ENCODE assay signal across 1 cellular context in genomic region chr6:11143394-11144371, GRCh38.
TF ChIP-seq lines count a peak whose summit lies in the region.

No MANE protein-coding gene starts in this region.

TF ChIP-seq in K562, 482 proteins besides CTCF, POLR2A, EP300 and RAD21 (continued from another document and continues in another):
- TF ChIP-seq KLF13 (tag; IDR thresholded peaks at IDR 0.05; ENCODE audit: borderline replicate concordance, low read depth) (0 out of 2 replicates have a peak, but pooled peaks have one; percentile 45), ILK (tag; IDR thresholded peaks at IDR 0.05; ENCODE audit: borderline replicate concordance, low read depth) (no peak), KLF1 (tag; IDR thresholded peaks at IDR 0.05) (0 out of 2 replicates have a peak, but pooled peaks have one; percentile 54), HCFC1 (IDR thresholded peaks at IDR 0.05; ENCODE audit: low read depth, low read length) (no peak), ELF1 (tag; IDR thresholded peaks at IDR 0.05) (0 out of 2 replicates have a peak, but pooled peaks have one; percentile 4), ZNF766 (CRISPR knock-in tag; conservative IDR thresholded peaks at IDR 0.05) (peak; percentile 76), HDAC3 (IDR thresholded peaks at IDR 0.05; ENCODE audit: borderline replicate concordance, partially characterized antibody) (peak; percentile 21), SMARCA4 (IDR thresholded peaks at IDR 0.05) (peak; percentile 98), HNRNPLL (IDR thresholded peaks at IDR 0.05; ENCODE audit: low read depth, low read length, poor library complexity, severe bottlenecking) (peak; percentile 86), NEUROD1 (IDR thresholded peaks at IDR 0.05; ENCODE audit: borderline replicate concordance, low read depth, low read length, partially characterized antibody) (peak; percentile 77), TAF9B (IDR thresholded peaks at IDR 0.05; ENCODE audit: partially characterized antibody) (peak; percentile 59), ATF7 (IDR thresholded peaks at IDR 0.05) (peak; percentile 93), MYC (IDR thresholded peaks at IDR 0.05; ENCODE audit: low read depth, low read length) (peak; percentile 85), MYC (CRISPR knock-in tag; IDR thresholded peaks at IDR 0.05; ENCODE audit: borderline replicate concordance, low read depth) (no peak), CREB1 (IDR thresholded peaks at IDR 0.05) (peak; percentile 71), CREB1 (CRISPR knock-in tag; IDR thresholded peaks at IDR 0.05) (peak; percentile 65; the same call in 1 of the 2 replicates), TRIM24 (IDR thresholded peaks at IDR 0.05) (peak; percentile 98), NCOA4 (IDR thresholded peaks at IDR 0.05; ENCODE audit: partially characterized antibody) (no peak), CREB3 (tag; conservative IDR thresholded peaks at IDR 0.05; ENCODE audit: low read depth) (0 out of 2 replicates have a peak, but pooled peaks have one; percentile 60), IRF9 (tag; IDR thresholded peaks at IDR 0.05) (peak; percentile 97), HOMEZ (CRISPR knock-in tag; IDR thresholded peaks at IDR 0.05) (no peak), ZBTB12 (CRISPR knock-in tag; IDR thresholded peaks at IDR 0.05) (peak; percentile 68), MAFG (tag; conservative IDR thresholded peaks at IDR 0.05) (peak; percentile 97), ZNF384 (IDR thresholded peaks at IDR 0.05; ENCODE audit: low read depth, low read length) (0 out of 2 replicates have a peak, but pooled peaks have one; percentile 11), NRF1 (conservative IDR thresholded peaks at IDR 0.05 in 1 of 2, IDR thresholded peaks at IDR 0.05 in 1 of 2) (peak; percentile 69 to 74), ERF (CRISPR knock-in tag; IDR thresholded peaks at IDR 0.05) (peak; percentile 58; the same call in 1 of the 2 replicates), MNT (conservative IDR thresholded peaks at IDR 0.05) (peak; percentile 57 to 79), SRF (CRISPR knock-in tag; IDR thresholded peaks at IDR 0.05) (peak in 1 of 2 experiments; percentile 43; a peak in 1 of 4 replicates), MLLT1 (IDR thresholded peaks at IDR 0.05) (0 out of 4 replicates have a peak, but pooled peaks of 1 of the 2 experiments have one; percentile 26), PKNOX1 (IDR thresholded peaks at IDR 0.05) (peak; percentile 76), MTA1 (IDR thresholded peaks at IDR 0.05; ENCODE audit: borderline replicate concordance) (peak; percentile 69), JUN (IDR thresholded peaks at IDR 0.05; ENCODE audit: borderline replicate concordance, low read depth, low read length) (peak; percentile 100), JUN (CRISPR knock-in tag; IDR thresholded peaks at IDR 0.05; ENCODE audit: borderline replicate concordance) (0 out of 2 replicates have a peak, but pooled peaks have one; percentile 34), MITF (IDR thresholded peaks at IDR 0.05) (peak; percentile 67), E2F6 (IDR thresholded peaks at IDR 0.05; ENCODE audit: borderline replicate concordance in 1 of 2, extremely low read depth in 1 of 2, insufficient read depth in 1 of 2, insufficient read length in 1 of 2, low read depth in 1 of 2, low read length in 1 of 2, poor library complexity in 1 of 2, severe bottlenecking in 1 of 2) (peak; percentile 96), NR2C1 (IDR thresholded peaks at IDR 0.05) (no peak), NR2C1 (tag; IDR thresholded peaks at IDR 0.05) (peak; percentile 60; the same call in 1 of the 2 replicates), MAX (CRISPR knock-in tag; IDR thresholded peaks at IDR 0.05) (peak; percentile 86), MIER1 (IDR thresholded peaks at IDR 0.05; ENCODE audit: low read depth) (peak; percentile 74), TBL1XR1 (IDR thresholded peaks at IDR 0.05; ENCODE audit: low read length in 2 of 2) (peak; percentile 38 to 69; a peak in 2 of 4 replicates), GABPA (tag; conservative IDR thresholded peaks at IDR 0.05; ENCODE audit: low read depth) (0 out of 2 replicates have a peak, but pooled peaks have one; percentile 26), ZNF146 (CRISPR knock-in tag; IDR thresholded peaks at IDR 0.05; ENCODE audit: unreplicated experiment) (no peak), RNF2 (IDR thresholded peaks at IDR 0.05) (peak; percentile 91), HDAC1 (IDR thresholded peaks at IDR 0.05) (peak in 1 of 2 experiments; percentile 80; a peak in 2 of 4 replicates), NCOA1 (IDR thresholded peaks at IDR 0.05; ENCODE audit: low read depth) (peak; percentile 59; the same call in 1 of the 2 replicates), ATF1 (CRISPR knock-in tag; IDR thresholded peaks at IDR 0.05) (no peak), ATF1 (tag; IDR thresholded peaks at IDR 0.05) (peak; percentile 91), MTA3 (IDR thresholded peaks at IDR 0.05; ENCODE audit: borderline replicate concordance) (0 out of 2 replicates have a peak, but pooled peaks have one; percentile 62), TAL1 (IDR thresholded peaks at IDR 0.05) (no peak; the same call in 1 of the 2 replicates), NR2C2 (CRISPR knock-in tag; IDR thresholded peaks at IDR 0.05) (no peak), NR2C2 (tag; IDR thresholded peaks at IDR 0.05) (no peak; the same call in 1 of the 2 replicates), OTX1 (CRISPR knock-in tag; IDR thresholded peaks at IDR 0.05) (peak; percentile 78; the same call in 1 of the 2 replicates), ZBTB2 (IDR thresholded peaks at IDR 0.05) (peak; percentile 45; the same call in 1 of the 2 replicates), ZBTB7A (IDR thresholded peaks at IDR 0.05; ENCODE audit: borderline replicate concordance, control insufficient read depth, low read depth, low read length) (peak; percentile 81; the same call in 1 of the 2 replicates), CREM (IDR thresholded peaks at IDR 0.05; ENCODE audit: low read depth) (peak; percentile 92), JUNB (CRISPR knock-in tag; conservative IDR thresholded peaks at IDR 0.05) (peak; percentile 95), JUND (IDR thresholded peaks at IDR 0.05; ENCODE audit: borderline replicate concordance, low read depth, low read length) (peak; percentile 100), JUND (tag; IDR thresholded peaks at IDR 0.05; ENCODE audit: borderline replicate concordance, low read depth, low read length) (peak; percentile 100), BHLHE40 (IDR thresholded peaks at IDR 0.05; ENCODE audit: low read length) (peak; percentile 76), NFE2 (IDR thresholded peaks at IDR 0.05; ENCODE audit: low read depth) (peak; percentile 100), ZNF589 (CRISPR knock-in tag; IDR thresholded peaks at IDR 0.05; ENCODE audit: low read depth) (0 out of 2 replicates have a peak, but pooled peaks have one; percentile 59)
